8 cellular contexts compared by ENCODE assay signal in the genomic region with DNA sequence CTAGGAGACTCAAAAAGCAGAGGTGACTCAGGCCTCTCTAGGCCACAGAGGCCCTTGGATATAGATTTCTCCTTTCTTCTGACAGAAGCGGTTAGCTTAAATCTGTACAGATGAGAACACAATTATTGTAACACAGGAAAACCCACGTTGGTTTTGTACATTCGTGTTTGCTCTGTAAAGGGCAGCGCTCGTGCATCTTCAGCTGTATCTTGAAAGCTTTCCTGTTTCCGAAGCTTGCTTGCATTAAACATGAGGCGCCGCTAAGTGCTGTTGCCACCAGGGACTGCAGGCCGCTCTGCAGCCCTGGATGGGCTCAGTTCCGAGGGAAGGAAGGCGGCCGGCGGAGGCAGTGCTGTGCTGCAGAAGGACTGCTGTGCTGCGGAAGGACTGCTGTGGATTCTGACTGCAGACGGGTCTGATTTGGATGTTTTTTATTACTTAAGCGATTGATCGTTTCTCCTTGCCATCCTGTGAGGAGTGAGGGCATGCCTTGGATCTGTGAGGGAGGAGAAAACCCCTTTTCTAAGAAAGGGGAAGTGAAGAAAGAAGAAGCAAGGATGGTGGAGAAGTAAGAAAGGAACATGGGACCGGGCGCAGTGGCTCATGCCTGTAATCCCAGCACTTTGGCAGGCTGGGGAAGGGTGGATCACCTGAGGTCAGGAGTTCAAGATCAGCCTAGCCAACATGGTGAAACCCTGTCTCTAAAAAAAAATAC. TPM values are rescaled to one million over a fixed set of nuclear protein-coding genes. Genes with fewer than 3 reads are reported as not detected.
A peak's percentile ranks its signal among the peaks of the same experiment; 100 is the strongest.
DNase-seq lines count a peak whose midpoint lies in the region; ATAC-seq and TF ChIP-seq lines count a peak whose summit lies in the region.

No MANE protein-coding gene starts in this region.

- H3K27me3 ChIP-seq in BLaER1 treated with 17β-estradiol and CSF1 and Interleukin-3, amounts not matched to agents 10 nM and 100 nM = no peaks in the 10 kb centered on the region
- H3K27me3 ChIP-seq in right cardiac atrium (ENCODE audit: control insufficient read depth, insufficient read depth) (no peaks in the 10 kb centered on the region), upper lobe of left lung (no peaks in the 10 kb centered on the region), foreskin keratinocyte (no peaks in the 10 kb centered on the region), vagina (no peaks in the 10 kb centered on the region)

- WGBS in right cardiac atrium = 35% methylated on average over 19 of the region's 19 CpGs
- 35 to 39% methylated on average over 18 to 19 of the region's 19 CpGs for WGBS in upper lobe of left lung, 2 donors

- peak overlapping the region in 6 of 10 experiments; percentile 1 to 42 (median 32); a peak in 8 of 20 replicates for H3K4me3 ChIP-seq in BLaER1 treated with 17β-estradiol and CSF1 and Interleukin-3, amounts not matched to agents 10 nM and 100 nM
- H3K4me3 ChIP-seq in right cardiac atrium (ENCODE audit: low read length) (no peak overlapping the region), upper lobe of left lung (no peak overlapping the region), vagina (no peak overlapping the region)

- DNase-seq in GM19238 (ENCODE audit: insufficient read length, low spot score) = peak; percentile 5
- peak; percentile 69 for DNase-seq in RPMI7951 (ENCODE audit: low read depth)
- DNase-seq in right cardiac atrium = peak; percentile 36 to 81 (median 75)
- DNase-seq in upper lobe of left lung = peak; percentile 27 to 49
- no peak for DNase-seq in foreskin keratinocyte
- DNase-seq in vagina (ENCODE audit: extremely low spot score in 2 of 2) = no peak

- peak overlapping the region in 8 of 11 experiments; percentile 2 to 53 (median 30); a peak in 10 of 22 replicates for H3K9ac ChIP-seq in BLaER1 treated with 17β-estradiol and CSF1 and Interleukin-3, amounts not matched to agents 10 nM and 100 nM

- peak overlapping the region; percentile 47 to 87 (median 73) for H3K4me2 ChIP-seq in BLaER1 treated with 17β-estradiol and CSF1 and Interleukin-3, amounts not matched to agents 10 nM and 100 nM

- peak overlapping the region in 6 of 11 experiments; percentile 4 to 34 (median 28); a peak in 6 of 22 replicates for H3K27ac ChIP-seq in BLaER1 treated with 17β-estradiol and CSF1 and Interleukin-3, amounts not matched to agents 10 nM and 100 nM
- no peak overlapping the region for H3K27ac ChIP-seq in right cardiac atrium (ENCODE audit: low read length)
- H3K27ac ChIP-seq in upper lobe of left lung = no peak overlapping the region
- no peak overlapping the region for H3K27ac ChIP-seq in foreskin keratinocyte
- H3K27ac ChIP-seq in vagina = no peak overlapping the region

- no peak for TF ChIP-seq EP300 in upper lobe of left lung (IDR thresholded peaks at IDR 0.05)

- TF ChIP-seq CTCF in upper lobe of left lung (IDR thresholded peaks at IDR 0.05) (no peak), foreskin keratinocyte (conservative IDR thresholded peaks at IDR 0.05) (no peak), vagina (IDR thresholded peaks at IDR 0.05) (no peak)

- peaks cover 0 to 7% (median 0%) of the 10 kb centered on the region in 11 experiments; a peak in 1 of 22 replicates for H4K20me1 ChIP-seq in BLaER1 treated with 17β-estradiol and CSF1 and Interleukin-3, amounts not matched to agents 10 nM and 100 nM

- ATAC-seq in right cardiac atrium (peak; percentile 80), upper lobe of left lung (ENCODE audit: low FRiP score in 2 of 2) (peak; percentile 68 to 73), foreskin keratinocyte (no peak), HG02759 (IDR thresholded peaks at IDR 0.05; ENCODE audit: unreplicated experiment) (no peak)

- intact Hi-C loops in right cardiac atrium (cut with DNase I) (loop anchor here in 3 of 4 donors (5.0 to 10.0 kb wide), 3 partner anchors 250 to 257 kb away; no protein-coding TSS in a partner anchor), vagina (cut with DNase I) (no loop called here)

- peaks cover 8 to 32% (median 19%) of the 10 kb centered on the region in 10 experiments for H3K4me1 ChIP-seq in BLaER1 treated with 17β-estradiol and CSF1 and Interleukin-3, amounts not matched to agents 10 nM and 100 nM
- H3K4me1 ChIP-seq in right cardiac atrium (ENCODE audit: control insufficient read depth, insufficient read depth, low read length) (no peaks in the 10 kb centered on the region), upper lobe of left lung (peaks cover 0 to 12% (median 4%) of the 10 kb centered on the region in 4 donors), foreskin keratinocyte (peaks cover 1% of the 10 kb centered on the region), vagina (peaks cover 16% of the 10 kb centered on the region)

- no peaks in the 10 kb centered on the region for H3K9me3 ChIP-seq in BLaER1 treated with 17β-estradiol and CSF1 and Interleukin-3, amounts not matched to agents 10 nM and 100 nM (replicated peaks in 1 of 11)
- no peaks in the 10 kb centered on the region for H3K9me3 ChIP-seq in right cardiac atrium (ENCODE audit: control insufficient read depth, low read length)
- H3K9me3 ChIP-seq in upper lobe of left lung = no peaks in the 10 kb centered on the region
- H3K9me3 ChIP-seq in vagina = no peaks in the 10 kb centered on the region

- TF ChIP-seq POLR2A in upper lobe of left lung (IDR thresholded peaks at IDR 0.05) = no peak
- TF ChIP-seq POLR2A in vagina (IDR thresholded peaks at IDR 0.05) = no peak

- H3K36me3 ChIP-seq in BLaER1 treated with 17β-estradiol and CSF1 and Interleukin-3, amounts not matched to agents 10 nM and 100 nM = no peaks in the 10 kb centered on the region
- H3K36me3 ChIP-seq in upper lobe of left lung = no peaks in the 10 kb centered on the region
- no peaks in the 10 kb centered on the region for H3K36me3 ChIP-seq in vagina

RNA-seq across cellular contexts. Expression of gene FHIP2A, which starts 53.4 kb away (rescaled TPM):
- 10.2 and 13.6 TPM in 2 replicates for total RNA-seq in RPMI7951 (2014; rRNA removed; shearing (Covaris generic))
- 10 to 100 TPM; 25.1 to 30.2 (median 27.8) TPM for total RNA-seq in right cardiac atrium
- polyA plus RNA-seq in right cardiac atrium = 7.3 TPM
- 10 to 100 TPM; 21.9 to 45.5 (median 26.2) TPM for total RNA-seq in upper lobe of left lung
- total RNA-seq in foreskin keratinocyte = 12.4 and 14.1 TPM in 2 replicates
- polyA plus RNA-seq in foreskin keratinocyte = 3.5 and 4.5 TPM in 2 replicates
- total RNA-seq in vagina = 36.1 TPM

Comparison
In these comparisons a context has a peak if more than half of its experiments do, and no peak if none do; other contexts are left out.
1. H3K27ac ChIP-seq: peak in BLaER1 treated with 17β-estradiol and CSF1 and Interleukin-3, amounts not matched to agents 10 nM and 100 nM (6 of 11); none in right cardiac atrium (single experiment), upper lobe of left lung (0 of 4), foreskin keratinocyte (single experiment) and vagina (single experiment).
2. H3K4me3 ChIP-seq: peak in BLaER1 treated with 17β-estradiol and CSF1 and Interleukin-3, amounts not matched to agents 10 nM and 100 nM (6 of 10); none in right cardiac atrium (single experiment), upper lobe of left lung (0 of 4) and vagina (0 of 2).
3. DNase-seq: peak in GM19238 (single experiment), RPMI7951 (single experiment), right cardiac atrium (3 of 3) and upper lobe of left lung (2 of 2); none in foreskin keratinocyte (0 of 2) and vagina (0 of 2).
4. ATAC-seq: peak in right cardiac atrium (2 of 2) and upper lobe of left lung (2 of 2); none in foreskin keratinocyte (single experiment) and HG02759 (single experiment).